Comparison of ENCODE assay signal across 8 cellular contexts in genomic region chr19:17074628-17075034, GRCh38. TPM values are rescaled to one million over a fixed set of nuclear protein-coding genes. Genes with fewer than 3 reads are reported as not detected.
DNase-seq lines count a peak whose midpoint lies in the region; ATAC-seq and TF ChIP-seq lines count a peak whose summit lies in the region.

No MANE protein-coding gene starts in this region.

- TF ChIP-seq CTCF in suprapubic skin (IDR thresholded peaks at IDR 0.05), result no peak

- TF ChIP-seq POLR2A in suprapubic skin (IDR thresholded peaks at IDR 0.05), result no peak

- peak overlapping the region; percentile 99 for H3K27ac Mint-ChIP-seq in activated CD4-positive, alpha-beta memory T cell treated with anti-CD3 and anti-CD28 coated beads for 36 hours

- H3K27ac ChIP-seq in suprapubic skin, result peak overlapping the region; percentile 80

- POLR2A ChIA-PET in activated CD4-positive, alpha-beta memory T cell treated with anti-CD3 and anti-CD28 coated beads for 36 hours (lab: Charles Lee), result interaction anchor here (0.9 to 1.2 kb wide), 3 partner anchors 51 to 161 kb away, joined by 4 read pairs; partner anchors contain the start of gene USE1

- H3K4me3 Mint-ChIP-seq in activated CD4-positive, alpha-beta memory T cell treated with anti-CD3 and anti-CD28 coated beads for 36 hours, result peak overlapping the region; percentile 99

- peaks cover 3% of the 10 kb centered on the region for H3K9me3 ChIP-seq in iPS-18c (ENCODE audit: control insufficient read depth, insufficient read depth, low read length)
- no peaks in the 10 kb centered on the region for H3K9me3 ChIP-seq in suprapubic skin

- intact Hi-C loops in activated CD4-positive, alpha-beta memory T cell treated with anti-CD3 and anti-CD28 coated beads for 36 hours (cut with micrococcal nuclease), result loop anchor here (1.0 to 2.0 kb wide), 4 partner anchors 51 to 160 kb away; partner anchors contain the start of genes OCEL1 and USE1

- peaks cover 34% of the 10 kb centered on the region for H3K36me3 Mint-ChIP-seq in activated CD4-positive, alpha-beta memory T cell treated with anti-CD3 and anti-CD28 coated beads for 36 hours

- H3K4me1 Mint-ChIP-seq in activated CD4-positive, alpha-beta memory T cell treated with anti-CD3 and anti-CD28 coated beads for 36 hours (ENCODE audit: low read depth), result peaks cover 43% of the 10 kb centered on the region

- no peak for TF ChIP-seq EP300 in suprapubic skin (IDR thresholded peaks at IDR 0.05)

- H3K9me3 Mint-ChIP-seq in activated CD4-positive, alpha-beta memory T cell treated with anti-CD3 and anti-CD28 coated beads for 36 hours, result no peaks in the 10 kb centered on the region

- 12% methylated on average over 10 of the region's 11 CpGs for WGBS in suprapubic skin

- H3K36me3 ChIP-seq in suprapubic skin, result peaks cover 14% of the 10 kb centered on the region

- H3K27me3 ChIP-seq in suprapubic skin, result no peaks in the 10 kb centered on the region

- DNase-seq in stimulated activated CD4-positive, alpha-beta T cell treated with anti-CD3 and anti-CD28 coated beads, Interleukin-1b, Interleukin-23, amount 100 ng/mL, for 48 hours, result peak; percentile 9
- no peak for DNase-seq in stimulated activated CD4-positive, alpha-beta T cell treated with anti-CD3 and anti-CD28 coated beads, Interleukin-15, amount 100 ng/mL, for 24 hours
- DNase-seq in activated CD4-positive, alpha-beta memory T cell treated with anti-CD3 and anti-CD28 coated beads for 36 hours, result no peak
- DNase-seq in suprapubic skin (ENCODE audit: low spot score in 2 of 2) (no peak), A172 (ENCODE audit: low spot score) (no peak)
- DNase-seq in NK-92 treated with Interleukin-12 subunit alpha and Interleukin-12 subunit beta, amount 100 ng/mL, for 24 hours (lab: John Stamatoyannopoulos, UW), result no peak

- peaks cover 47% of the 10 kb centered on the region for H3K4me1 ChIP-seq in suprapubic skin

- H3K4me3 ChIP-seq in iPS-18c (ENCODE audit: insufficient read depth, low read depth, low read length), result peak overlapping the region; percentile 94
- peak overlapping the region; percentile 72 for H3K4me3 ChIP-seq in suprapubic skin

- H3K27me3 Mint-ChIP-seq in activated CD4-positive, alpha-beta memory T cell treated with anti-CD3 and anti-CD28 coated beads for 36 hours, result no peaks in the 10 kb centered on the region

- ATAC-seq in GM18867 (IDR thresholded peaks at IDR 0.05; ENCODE audit: unreplicated experiment), result no peak

- CTCF ChIA-PET in activated CD4-positive, alpha-beta memory T cell treated with anti-CD3 and anti-CD28 coated beads for 36 hours (lab: Charles Lee), result interaction anchor here (1.1 to 2.0 kb wide), 2 partner anchors 110 to 161 kb away, joined by 5 to 7 read pairs; no protein-coding TSS in a partner anchor

RNA-seq across cellular contexts. Expression of gene HAUS8, which starts 0.6 kb away (rescaled TPM):
- 10 to 100 TPM; 34.9 to 36.8 TPM for total RNA-seq in activated CD4-positive, alpha-beta memory T cell treated with anti-CD3 and anti-CD28 coated beads for 36 hours
- total RNA-seq in suprapubic skin, result 1 to 10 TPM; 2.4 to 4.1 (median 3.0) TPM
- total RNA-seq in A172 (2014; rRNA removed; shearing (Covaris generic)), result 22.2 and 26.7 TPM in 2 replicates

RNA-seq across cellular contexts. Expression of gene MYO9B, which starts 0.9 kb away (rescaled TPM):
- total RNA-seq in activated CD4-positive, alpha-beta memory T cell treated with anti-CD3 and anti-CD28 coated beads for 36 hours, result 100 to 1,000 TPM; 100 to 104 TPM
- 10 to 100 TPM; 43.6 to 99.9 (median 69.5) TPM for total RNA-seq in suprapubic skin
- total RNA-seq in A172 (2014; rRNA removed; shearing (Covaris generic)), result 37.6 and 43.8 TPM in 2 replicates

RNA-seq across cellular contexts. Expression of gene CPAMD8, which starts 48.0 kb away (rescaled TPM):
- under 1 TPM; 0.31 to 0.88 TPM for total RNA-seq in activated CD4-positive, alpha-beta memory T cell treated with anti-CD3 and anti-CD28 coated beads for 36 hours
- 1 to 10 TPM; 5.4 to 9.7 (median 9.1) TPM for total RNA-seq in suprapubic skin
- total RNA-seq in A172 (2014; rRNA removed; shearing (Covaris generic)), result not detected in 2 replicates
